16 cellular contexts compared by ENCODE assay signal in genomic region chr10:22643116-22643515, GRCh38.
DNase-seq lines count a peak whose midpoint lies in the region; ATAC-seq and TF ChIP-seq lines count a peak whose summit lies in the region.
"Had no signal": no experiment of that assay in that cellular context is flagged by ENCODE, and none has a peak within 500 bp of the region (broad histone marks: within the 10 kb centered on the region; RNA-seq: fewer than 3 reads in every experiment).

No MANE protein-coding gene starts in this region.

- intact Hi-C loops in activated T-helper 1 cell treated with anti-CD3 and anti-CD28 coated beads, Interleukin-12 subunit alpha, Interleukin-12 subunit beta, Interleukin-2, Interleukin-4 antibody, amounts not matched to agents 30 ng/mL and 10 ng/mL and 1 ng/mL, durations not matched to agents 14 hours and 24 hours and 36 hours (cut with micrococcal nuclease): no loop called here
- intact Hi-C loops in natural killer cell (cut with micrococcal nuclease) (loop anchor here (10.0 kb wide), 2 partner anchors 138 to 342 kb away; no protein-coding TSS in a partner anchor), heart right ventricle (cut with DNase I) (no loop called here)

- peak overlapping the region; percentile 49 for H3K27ac Mint-ChIP-seq in T-helper 1 cell treated with Interleukin-12 subunit alpha and Interleukin-12 subunit beta and Interleukin-4 antibody, amounts not matched to agents 30 μg/mL and 1 μg/mL, for 36 hours
- H3K27ac Mint-ChIP-seq in activated T-helper 1 cell treated with anti-CD3 and anti-CD28 coated beads, Interleukin-12 subunit alpha, Interleukin-12 subunit beta, Interleukin-2, Interleukin-4 antibody, amounts not matched to agents 30 ng/mL and 10 ng/mL and 1 ng/mL, durations not matched to agents 14 hours and 24 hours and 36 hours: peak overlapping the region; percentile 21
- peak overlapping the region; percentile 97 to 99 for H3K27ac Mint-ChIP-seq in natural killer cell
- H3K27ac Mint-ChIP-seq: progenitor cell of endocrine pancreas had no signal

- H3K36me3 Mint-ChIP-seq in T-helper 1 cell treated with Interleukin-12 subunit alpha and Interleukin-12 subunit beta and Interleukin-4 antibody, amounts not matched to agents 30 μg/mL and 1 μg/mL, for 36 hours (ENCODE audit: low read depth): peaks cover 17% of the 10 kb centered on the region
- peaks cover 23% of the 10 kb centered on the region for H3K36me3 Mint-ChIP-seq in activated T-helper 1 cell treated with anti-CD3 and anti-CD28 coated beads, Interleukin-12 subunit alpha, Interleukin-12 subunit beta, Interleukin-2, Interleukin-4 antibody, amounts not matched to agents 30 ng/mL and 10 ng/mL and 1 ng/mL, durations not matched to agents 14 hours and 24 hours and 36 hours (ENCODE audit: low read depth)
- H3K36me3 Mint-ChIP-seq in natural killer cell: no peaks in the 10 kb centered on the region

- H3K27me3 ChIP-seq in heart right ventricle: no peaks in the 10 kb centered on the region
- no peaks in the 10 kb centered on the region for H3K27me3 ChIP-seq in effector memory CD4-positive, alpha-beta T cell (replicated peaks; ENCODE audit: control insufficient read depth, insufficient read depth, low read length, poor library complexity, severe bottlenecking)

- peaks cover 60% of the 10 kb centered on the region for H3K4me1 Mint-ChIP-seq in T-helper 1 cell treated with Interleukin-12 subunit alpha and Interleukin-12 subunit beta and Interleukin-4 antibody, amounts not matched to agents 30 μg/mL and 1 μg/mL, for 36 hours (ENCODE audit: low read depth)
- peaks cover 62% of the 10 kb centered on the region for H3K4me1 Mint-ChIP-seq in activated T-helper 1 cell treated with anti-CD3 and anti-CD28 coated beads, Interleukin-12 subunit alpha, Interleukin-12 subunit beta, Interleukin-2, Interleukin-4 antibody, amounts not matched to agents 30 ng/mL and 10 ng/mL and 1 ng/mL, durations not matched to agents 14 hours and 24 hours and 36 hours (ENCODE audit: low read depth)
- peaks cover 80 to 86% of the 10 kb centered on the region in 2 donors for H3K4me1 Mint-ChIP-seq in natural killer cell

- DNase-seq in T-helper 1 cell: no peak
- peak; percentile 14 for DNase-seq in COLO668 (lab: John Stamatoyannopoulos, UW; ENCODE audit: unreplicated experiment)
- no peak for DNase-seq in activated T-helper 1 cell treated with anti-CD3 and anti-CD28 coated beads, Interleukin-12 subunit alpha, Interleukin-12 subunit beta, Interleukin-2, Interleukin-4 antibody, amounts not matched to agents 30 ng/mL and 10 ng/mL and 1 ng/mL, durations not matched to agents 14 hours and 24 hours and 36 hours (ENCODE audit: low spot score)
- DNase-seq in natural killer cell: no peak
- no peak for DNase-seq in heart right ventricle
- no peak for DNase-seq in effector memory CD4-positive, alpha-beta T cell
- DNase-seq: DMS53; hypothalamus; kidney; mammary epithelial cell; NCI-H1105 treated with DMSO at 0.1 percent for 48 hours; nephron progenitor cell; stimulated activated CD4-positive, alpha-beta T cell treated with anti-CD3 and anti-CD28 coated beads, Interleukin-4, amount 100 ng/mL, for 1 hour had no signal

- H3K27ac ChIP-seq in heart right ventricle: no peak overlapping the region
- no peak overlapping the region for H3K27ac ChIP-seq in effector memory CD4-positive, alpha-beta T cell (ENCODE audit: insufficient read depth, low read length, poor library complexity, severe bottlenecking)

- no peak for ATAC-seq in natural killer cell
- no peak for ATAC-seq in HG02642 (IDR thresholded peaks at IDR 0.05; ENCODE audit: poor library complexity, unreplicated experiment)
- ATAC-seq in heart right ventricle: no peak

- H3K4me3 Mint-ChIP-seq in T-helper 1 cell treated with Interleukin-12 subunit alpha and Interleukin-12 subunit beta and Interleukin-4 antibody, amounts not matched to agents 30 μg/mL and 1 μg/mL, for 36 hours: no peak overlapping the region
- H3K4me3 Mint-ChIP-seq in activated T-helper 1 cell treated with anti-CD3 and anti-CD28 coated beads, Interleukin-12 subunit alpha, Interleukin-12 subunit beta, Interleukin-2, Interleukin-4 antibody, amounts not matched to agents 30 ng/mL and 10 ng/mL and 1 ng/mL, durations not matched to agents 14 hours and 24 hours and 36 hours: no peak overlapping the region
- peak overlapping the region; percentile 83 for H3K4me3 Mint-ChIP-seq in natural killer cell
- H3K4me3 Mint-ChIP-seq: nephron progenitor cell had no signal

- no peaks in the 10 kb centered on the region for H3K9me3 ChIP-seq in heart right ventricle
- no peaks in the 10 kb centered on the region for H3K9me3 ChIP-seq in effector memory CD4-positive, alpha-beta T cell (ENCODE audit: control insufficient read depth, low read length)

- no peaks in the 10 kb centered on the region for H3K9me3 Mint-ChIP-seq in T-helper 1 cell treated with Interleukin-12 subunit alpha and Interleukin-12 subunit beta and Interleukin-4 antibody, amounts not matched to agents 30 μg/mL and 1 μg/mL, for 36 hours
- H3K9me3 Mint-ChIP-seq in activated T-helper 1 cell treated with anti-CD3 and anti-CD28 coated beads, Interleukin-12 subunit alpha, Interleukin-12 subunit beta, Interleukin-2, Interleukin-4 antibody, amounts not matched to agents 30 ng/mL and 10 ng/mL and 1 ng/mL, durations not matched to agents 14 hours and 24 hours and 36 hours: no peaks in the 10 kb centered on the region
- peaks cover 0 to 3% of the 10 kb centered on the region in 2 donors for H3K9me3 Mint-ChIP-seq in natural killer cell

- H3K27me3 Mint-ChIP-seq in T-helper 1 cell treated with Interleukin-12 subunit alpha and Interleukin-12 subunit beta and Interleukin-4 antibody, amounts not matched to agents 30 μg/mL and 1 μg/mL, for 36 hours (ENCODE audit: low read depth): no peaks in the 10 kb centered on the region
- H3K27me3 Mint-ChIP-seq in activated T-helper 1 cell treated with anti-CD3 and anti-CD28 coated beads, Interleukin-12 subunit alpha, Interleukin-12 subunit beta, Interleukin-2, Interleukin-4 antibody, amounts not matched to agents 30 ng/mL and 10 ng/mL and 1 ng/mL, durations not matched to agents 14 hours and 24 hours and 36 hours (ENCODE audit: insufficient read depth): no peaks in the 10 kb centered on the region
- no peaks in the 10 kb centered on the region for H3K27me3 Mint-ChIP-seq in natural killer cell (ENCODE audit: low read depth in 2 of 2)
- H3K27me3 Mint-ChIP-seq: progenitor cell of endocrine pancreas had no signal

- peaks cover 0 to 44% (median 14%) of the 10 kb centered on the region in 9 donors for H3K4me1 ChIP-seq in heart right ventricle
- H3K4me1 ChIP-seq in effector memory CD4-positive, alpha-beta T cell (ENCODE audit: control insufficient read depth, insufficient read depth, low read length, poor library complexity, severe bottlenecking): peaks cover 52% of the 10 kb centered on the region

- TF ChIP-seq CTCF in natural killer cell (IDR thresholded peaks at IDR 0.05): no peak
- TF ChIP-seq CTCF in heart right ventricle (IDR thresholded peaks at IDR 0.05): no peak

- 76 to 77% methylated on average over 4 of the region's 4 CpGs for WGBS in heart right ventricle, 2 donors

- H3K36me3 ChIP-seq in heart right ventricle: no peaks in the 10 kb centered on the region
- H3K36me3 ChIP-seq in effector memory CD4-positive, alpha-beta T cell (ENCODE audit: control insufficient read depth, insufficient read depth, low read length): no peaks in the 10 kb centered on the region

- no peak overlapping the region for H3K4me3 ChIP-seq in heart right ventricle
- no peak overlapping the region for H3K4me3 ChIP-seq in effector memory CD4-positive, alpha-beta T cell (ENCODE audit: insufficient read depth, low read depth, low read length, poor library complexity, severe bottlenecking)

Comparison
In these comparisons a context has a peak if more than half of its experiments do, and no peak if none do; other contexts are left out.
1. H3K27ac Mint-ChIP-seq: peak in every context shown above with its lines; median percentile 98 in natural killer cell; 49 in T-helper 1 cell treated with Interleukin-12 subunit alpha and Interleukin-12 subunit beta and Interleukin-4 antibody, amounts not matched to agents 30 μg/mL and 1 μg/mL, for 36 hours; 21 in activated T-helper 1 cell treated with anti-CD3 and anti-CD28 coated beads, Interleukin-12 subunit alpha, Interleukin-12 subunit beta, Interleukin-2, Interleukin-4 antibody, amounts not matched to agents 30 ng/mL and 10 ng/mL and 1 ng/mL, durations not matched to agents 14 hours and 24 hours and 36 hours.